10 cellular contexts compared by ENCODE assay signal in genomic region chr17:64200080-64201042, GRCh38.
DNase-seq lines count a peak whose midpoint lies in the region; ATAC-seq and TF ChIP-seq lines count a peak whose summit lies in the region.
"Had no signal": no experiment of that assay in that cellular context is flagged by ENCODE, and none has a peak within 500 bp of the region (broad histone marks: within the 10 kb centered on the region; RNA-seq: fewer than 3 reads in every experiment).

No MANE protein-coding gene starts in this region.

- no peak overlapping the region; the same call in 1 of the 2 replicates for H4K91ac ChIP-seq in IMR-90 (ENCODE audit: insufficient read depth, low read depth, low read length)

- in situ Hi-C loops in IMR-90 (cut with MboI; ENCODE audit: low sequenced_read_pairs), result no loop called here

- H3K27ac Mint-ChIP-seq in activated T-helper 17 cell treated with anti-CD3 and anti-CD28 coated beads, Interleukin-2, amount 50 U/mL, for 72 hours, result peak overlapping the region; percentile 8

- no peaks in the 10 kb centered on the region for H3K9me3 ChIP-seq in IMR-90 (ENCODE audit: control insufficient read depth, insufficient read depth, low read length)
- no peaks in the 10 kb centered on the region for H3K9me3 ChIP-seq in liver (ENCODE audit: control insufficient read depth in 4 of 4, low read length in 3 of 4)

- no peaks in the 10 kb centered on the region for H3K27me3 Mint-ChIP-seq in activated T-helper 17 cell treated with anti-CD3 and anti-CD28 coated beads, Interleukin-2, amount 50 U/mL, for 72 hours
- H3K27me3 Mint-ChIP-seq: naive B cell had no signal

- no peaks in the 10 kb centered on the region for H3K9me3 Mint-ChIP-seq in activated T-helper 17 cell treated with anti-CD3 and anti-CD28 coated beads, Interleukin-2, amount 50 U/mL, for 72 hours

- H3K27ac ChIP-seq in IMR-90 (ENCODE audit: insufficient read depth, low read length), result no peak overlapping the region
- H3K27ac ChIP-seq in liver (ENCODE audit: low read depth in 1 of 2, low read length in 2 of 2), result peak overlapping the region; percentile 14 to 60

- H3K4me1 Mint-ChIP-seq in activated T-helper 17 cell treated with anti-CD3 and anti-CD28 coated beads, Interleukin-2, amount 50 U/mL, for 72 hours, result peaks cover 18% of the 10 kb centered on the region

- no peak overlapping the region for H3K56ac ChIP-seq in IMR-90 (ENCODE audit: extremely low read depth, insufficient read depth, low read length)

- DNase-seq in EH (ENCODE audit: low read depth) (peak; percentile 61), IMR-90 (peak; percentile 67), CD1c-positive myeloid dendritic cell (ENCODE audit: extremely low spot score) (no peak), DMS153 treated with DMSO at 0.1 percent for 48 hours (lab: John Stamatoyannopoulos, UW; ENCODE audit: unreplicated experiment) (no peak), NCI-H1930 (lab: John Stamatoyannopoulos, UW) (no peak)
- DNase-seq: activated CD4-positive, alpha-beta T cell treated with anti-CD3 and anti-CD28 coated beads, Interleukin-2, amount 50 U/mL, for 1 hour; naive B cell had no signal

- H3K23ac ChIP-seq in IMR-90 (ENCODE audit: low read depth, low read length), result no peak overlapping the region

- dilution Hi-C loops in IMR-90 (cut with HindIII; ENCODE audit: low sequenced_read_pairs, unreplicated experiment), result no loop called here

- H4K8ac ChIP-seq in IMR-90 (ENCODE audit: low read depth in 2 of 2, low read length in 2 of 2), result peak overlapping the region in 1 of 2 experiments; percentile 1; a peak in 1 of 4 replicates

- CTCF ChIA-PET in IMR-90 (lab: Yijun Ruan, JAX), result interaction anchor here (1.0 kb wide), 1 partner anchor 15 kb away, joined by 3 read pairs; no protein-coding TSS in a partner anchor

- H3K4me1 ChIP-seq in IMR-90 (ENCODE audit: control insufficient read depth, insufficient read depth, low read length) (peaks cover 19% of the 10 kb centered on the region), liver (ENCODE audit: control insufficient read depth in 4 of 4, insufficient read depth in 4 of 4, low read length in 3 of 4) (peaks cover 13 to 43% (median 39%) of the 10 kb centered on the region in 4 donors)

- TF ChIP-seq RAD21 in IMR-90 (IDR thresholded peaks at IDR 0.05; ENCODE audit: low read length) (no peak), liver (IDR thresholded peaks at IDR 0.05) (peak in 1 of 2 donors; percentile 14)

- no peak overlapping the region for H2BK15ac ChIP-seq in IMR-90 (ENCODE audit: low read depth, low read length)

- peak overlapping the region; percentile 14; the same call in 1 of the 2 replicates for H3K4me2 ChIP-seq in IMR-90 (ENCODE audit: low read depth, low read length)

- no peaks in the 10 kb centered on the region for H3K27me3 ChIP-seq in IMR-90 (ENCODE audit: control insufficient read depth, insufficient read depth, low read length)
- no peaks in the 10 kb centered on the region for H3K27me3 ChIP-seq in liver (ENCODE audit: control insufficient read depth in 4 of 4, insufficient read depth in 4 of 4, low read length in 3 of 4)

- H2BK20ac ChIP-seq in IMR-90 (ENCODE audit: low read depth, low read length), result no peak overlapping the region

- H2BK120ac ChIP-seq in IMR-90 (ENCODE audit: low read depth, low read length), result no peak overlapping the region

- intact Hi-C loops in IMR-90 (cut with micrococcal nuclease), result loop anchor here (5.0 kb wide), 1 partner anchor 62 kb away; the partner anchor contains the start of gene TEX2

- peaks cover 20% of the 10 kb centered on the region for H4K20me1 ChIP-seq in IMR-90 (ENCODE audit: insufficient read depth, low read length)

- H3K4me3 Mint-ChIP-seq in activated T-helper 17 cell treated with anti-CD3 and anti-CD28 coated beads, Interleukin-2, amount 50 U/mL, for 72 hours, result peak overlapping the region; percentile 37
- H3K4me3 Mint-ChIP-seq: naive B cell had no signal

- peak; percentile 36 for ATAC-seq in IMR-90 (ENCODE audit: low read depth)
- ATAC-seq in activated T-helper 17 cell treated with anti-CD3 and anti-CD28 coated beads, Interleukin-2, amount 50 U/mL, for 72 hours (replicated peaks), result peak; percentile 96
- ATAC-seq in GM19351 (IDR thresholded peaks at IDR 0.05; ENCODE audit: unreplicated experiment), result no peak

- H3K36me3 Mint-ChIP-seq in activated T-helper 17 cell treated with anti-CD3 and anti-CD28 coated beads, Interleukin-2, amount 50 U/mL, for 72 hours (ENCODE audit: low read depth), result no peaks in the 10 kb centered on the region

- 71% methylated on average over 1 of the region's 3 CpGs; no CpG with 5 or more reads in 1 of the 2 experiments for WGBS in IMR-90 (ENCODE audit: extremely low coverage in 2 of 2, insufficient read length in 1 of 2), 2 experiments
- WGBS in liver, result 40% methylated on average over 3 of the region's 3 CpGs

- no peak overlapping the region for H3K9ac ChIP-seq in IMR-90 (ENCODE audit: low read depth, low read length)
- H3K9ac ChIP-seq in liver (ENCODE audit: low read depth in 1 of 2, low read length in 2 of 2), result no peak overlapping the region

- TF ChIP-seq CTCF in IMR-90 (conservative IDR thresholded peaks at IDR 0.05; ENCODE audit: low read depth, low read length), result no peak
- TF ChIP-seq CTCF in liver (IDR thresholded peaks at IDR 0.05; ENCODE audit: low read depth, low read length, missing input control), result no peak

- H4K5ac ChIP-seq in IMR-90 (ENCODE audit: low read depth, low read length), result no peak overlapping the region

- peaks cover 13 to 35% of the 10 kb centered on the region in 2 experiments for H3K79me1 ChIP-seq in IMR-90 (ENCODE audit: low read depth in 1 of 2, low read length in 2 of 2)

- peak overlapping the region; percentile 23; the same call in 1 of the 2 replicates for H2AK5ac ChIP-seq in IMR-90 (ENCODE audit: low read depth, low read length)

- H3K14ac ChIP-seq in IMR-90 (replicated peaks; ENCODE audit: low read depth, low read length), result peak overlapping the region; percentile 26; the same call in 1 of the 2 replicates

- H2BK5ac ChIP-seq in IMR-90 (ENCODE audit: low read depth, low read length, poor library complexity, severe bottlenecking), result no peak overlapping the region

- no peak overlapping the region for H2AK9ac ChIP-seq in IMR-90 (replicated peaks; ENCODE audit: low read depth, low read length, poor library complexity)

- 0 out of 2 replicates have a peak overlapping the region, but pooled peaks have one; percentile 3 for H3K4ac ChIP-seq in IMR-90 (ENCODE audit: low read depth, low read length)

- POLR2A ChIA-PET in IMR-90 (lab: Charles Lee; ENCODE audit: unreplicated experiment), result no interaction called here

- BruUV-seq in IMR-90 (replicated peaks; lab: Mats Ljungman, UMichigan), result no TSS peak

- 0 out of 2 replicates have a peak overlapping the region, but pooled peaks have one; percentile 17 for H3K18ac ChIP-seq in IMR-90 (ENCODE audit: low read depth, low read length)

- H3K4me3 ChIP-seq in IMR-90 (ENCODE audit: insufficient read depth, low read depth, low read length) (no peak overlapping the region), liver (ENCODE audit: low read depth in 1 of 3, low read length in 3 of 3) (no peak overlapping the region)

- H3K9me1 ChIP-seq in IMR-90 (ENCODE audit: insufficient read depth, low read length), result peaks cover 17% of the 10 kb centered on the region

- H2AFZ ChIP-seq in IMR-90 (replicated peaks; ENCODE audit: low read length, poor library complexity), result no peak overlapping the region

- no peak for TF ChIP-seq POLR2A in IMR-90 (IDR thresholded peaks at IDR 0.05; ENCODE audit: low read depth, low read length)

- H3K36me3 ChIP-seq in IMR-90 (ENCODE audit: control insufficient read depth, insufficient read depth, low read length) (no peaks in the 10 kb centered on the region), liver (ENCODE audit: control insufficient read depth in 4 of 4, insufficient read depth in 3 of 4, low read depth in 1 of 4, low read length in 3 of 4) (no peaks in the 10 kb centered on the region)

TF ChIP-seq in IMR-90, 13 proteins besides CTCF, POLR2A, EP300 and RAD21:
- peak; percentile 73 for TF ChIP-seq CEBPB (IDR thresholded peaks at IDR 0.05; ENCODE audit: low read depth, low read length)
- no peak for TF ChIP-seq RCOR1 (IDR thresholded peaks at IDR 0.05; ENCODE audit: insufficient replicate concordance, low read length)

TF ChIP-seq in liver, 16 proteins besides CTCF, POLR2A, EP300 and RAD21:
- TF ChIP-seq RXRA (IDR thresholded peaks at IDR 0.05) (peak in 1 of 2 donors; percentile 14), HNF4G (IDR thresholded peaks at IDR 0.05) (peak; percentile 34), JUND (IDR thresholded peaks at IDR 0.05) (no peak), SP1 (IDR thresholded peaks at IDR 0.05) (peak; percentile 57), HNF4A (conservative IDR thresholded peaks at IDR 0.05) (peak; percentile 58 to 78), YY1 (IDR thresholded peaks at IDR 0.05) (no peak)

Comparison
In these comparisons a context has a peak if more than half of its experiments do, and no peak if none do; other contexts are left out.
1. DNase-seq: peak in EH (single experiment) and IMR-90 (single experiment); none in CD1c-positive myeloid dendritic cell (single experiment), DMS153 treated with DMSO at 0.1 percent for 48 hours (single experiment) and NCI-H1930 (0 of 2).